Comparison of ENCODE assay signal across 20 cellular contexts in the genomic region with DNA sequence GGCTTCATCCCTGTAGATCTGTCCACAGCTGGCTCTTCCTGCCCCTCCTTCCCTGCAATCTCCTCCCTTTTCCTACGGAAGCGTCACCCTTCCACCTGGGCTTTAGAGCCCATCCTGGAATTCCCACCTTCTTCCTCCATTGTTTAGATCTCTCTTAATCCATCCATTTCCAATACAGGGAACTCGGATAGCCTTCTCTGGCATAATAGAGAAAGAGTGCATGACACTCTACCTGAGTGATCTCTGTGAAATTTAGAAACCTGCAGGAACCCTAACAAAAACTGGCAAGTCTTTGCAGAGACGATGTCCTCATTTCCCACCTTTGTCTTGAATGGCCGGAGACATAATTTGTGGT. TPM values are rescaled to one million over a fixed set of nuclear protein-coding genes. Genes with fewer than 3 reads are reported as not detected.
DNase-seq lines count a peak whose midpoint lies in the region; ATAC-seq, FAIRE-seq and TF ChIP-seq lines count a peak whose summit lies in the region.
"Had no signal": no experiment of that assay in that cellular context is flagged by ENCODE, and none has a peak within 500 bp of the region (broad histone marks: within the 10 kb centered on the region; RNA-seq: fewer than 3 reads in every experiment).

No MANE protein-coding gene starts in this region.

- no peak for TF ChIP-seq RAD21 in A549 (conservative IDR thresholded peaks at IDR 0.05 in 1 of 2, IDR thresholded peaks at IDR 0.05 in 1 of 2)

- WGBS in A549 (ENCODE audit: missing lambda C conversion rate), result 88% methylated on average over 5 of the region's 5 CpGs
- WGBS in esophagus squamous epithelium, 2 donors, result 80 to 93% methylated on average over 3 to 5 of the region's 5 CpGs
- 77 to 88% (median 85%) methylated on average over 5 of the region's 5 CpGs for WGBS in stomach, 5 donors

- no peak overlapping the region for H3K4me3 ChIP-seq in A549
- H3K4me3 ChIP-seq in esophagus squamous epithelium, result no peak overlapping the region
- no peak overlapping the region for H3K4me3 ChIP-seq in stomach
- H3K4me3 ChIP-seq: left lung, neural progenitor cell, SJCRH30 had no signal

- H3K27me3 ChIP-seq in esophagus squamous epithelium, result no peaks in the 10 kb centered on the region
- H3K27me3 ChIP-seq in stomach, result no peaks in the 10 kb centered on the region
- H3K27me3 ChIP-seq: left lung, neural progenitor cell, SJCRH30 had no signal

- POLR2A ChIA-PET in A549 (lab: Yijun Ruan, JAX), result no interaction called here

- H3K36me3 ChIP-seq in esophagus squamous epithelium, result peaks cover 0 to 46% (median 0%) of the 10 kb centered on the region in 3 donors
- H3K36me3 ChIP-seq in stomach, result peaks cover 0 to 3% (median 1%) of the 10 kb centered on the region in 4 donors
- H3K36me3 ChIP-seq: neural progenitor cell had no signal

- H3K4me1 ChIP-seq in A549, result peaks cover 53% of the 10 kb centered on the region
- H3K4me1 ChIP-seq in esophagus squamous epithelium, result peaks cover 14 to 67% (median 49%) of the 10 kb centered on the region in 3 donors
- H3K4me1 ChIP-seq in stomach, result peaks cover 37 to 71% (median 48%) of the 10 kb centered on the region in 4 donors

- intact Hi-C loops in esophagus squamous epithelium (cut with DNase I) (loop anchor here (10.0 kb wide), 1 partner anchor 125 kb away; the partner anchor contains the start of gene MGLL), stomach (cut with DNase I; ENCODE audit: low total_unique reads) (loop anchor here (10.0 kb wide), 1 partner anchor 125 kb away; the partner anchor contains the start of gene MGLL)

- CTCF ChIA-PET in A549 (lab: Yijun Ruan, JAX), result interaction anchor here (1.1 to 12.9 kb wide), 5 partner anchors 11 to 434 kb away, joined by 3 to 111 read pairs (median 5); no protein-coding TSS in a partner anchor

- H3K27ac ChIP-seq in A549 (peak overlapping the region; percentile 32 to 87; a peak in 3 of 6 replicates), VCaP (peak overlapping the region; percentile 98), esophagus squamous epithelium (peak overlapping the region in 3 of 4 donors; percentile 62 to 91 (median 86)), stomach (peak overlapping the region in 4 of 5 donors; percentile 21 to 91 (median 90))
- H3K27ac ChIP-seq: neural progenitor cell, SJCRH30 had no signal

- no peak for ATAC-seq in A549
- ATAC-seq: CD8-positive, alpha-beta T cell; stimulated activated naive CD8-positive, alpha-beta T cell treated with anti-CD3 and anti-CD28 coated beads, Interleukin-15, amount 100 ng/mL, for 72 hours had no signal

- TF ChIP-seq EP300 in A549 (IDR thresholded peaks at IDR 0.05) (no peak), stomach (IDR thresholded peaks at IDR 0.05) (no peak)

- no peak for FAIRE-seq in A549 (lab: Jason Lieb, UNC)
- FAIRE-seq: GM12891 had no signal

- TF ChIP-seq POLR2A in A549 (IDR thresholded peaks at IDR 0.05; ENCODE audit: low read length) (no peak), esophagus squamous epithelium (IDR thresholded peaks at IDR 0.05) (no peak), stomach (IDR thresholded peaks at IDR 0.05) (no peak)

- TF ChIP-seq CTCF in A549 (IDR thresholded peaks at IDR 0.05), result no peak
- no peak for TF ChIP-seq CTCF in VCaP (conservative IDR thresholded peaks at IDR 0.05)
- TF ChIP-seq CTCF in esophagus squamous epithelium (IDR thresholded peaks at IDR 0.05), result no peak
- TF ChIP-seq CTCF in stomach (IDR thresholded peaks at IDR 0.05), result no peak

- H3K9me3 ChIP-seq in A549 (peaks cover 3% of the 10 kb centered on the region; the same call in 1 of the 3 replicates), esophagus squamous epithelium (no peaks in the 10 kb centered on the region), stomach (no peaks in the 10 kb centered on the region)
- H3K9me3 ChIP-seq: left lung, SJCRH30 had no signal

- DNase-seq in A549 (ENCODE audit: low read depth in 1 of 2, low spot score in 1 of 2) (no peak), esophagus squamous epithelium (lab: John Stamatoyannopoulos, UW) (no peak), stomach (no peak), activated T-cell treated with anti-CD3 and anti-CD28 coated beads for 4 hours (no peak), GF-D8 (lab: John Stamatoyannopoulos, UW) (no peak), AG20443 (ENCODE audit: low spot score) (no peak)
- DNase-seq: activated gamma-delta T cell; CD8-positive, alpha-beta T cell; central memory CD4-positive, alpha-beta T cell; DMS53; effector CD8-positive, alpha-beta T cell; left lung; MM.1S; NCI-H187; SJCRH30; stimulated activated CD4-positive, alpha-beta T cell treated with anti-CD3 and anti-CD28 coated beads, Interleukin-4, amount 100 ng/mL, for 4 hours; stimulated activated naive CD8-positive, alpha-beta T cell treated with anti-CD3 and anti-CD28 coated beads, Interleukin-15, amount 100 ng/mL, for 72 hours had no signal

- peak overlapping the region; percentile 14; the same call in 1 of the 3 replicates for H3K4me2 ChIP-seq in A549
- H3K4me2 ChIP-seq: neural progenitor cell had no signal

TF ChIP-seq in A549, 52 proteins besides CTCF, POLR2A, EP300 and RAD21:
- TF ChIP-seq GATA3 (IDR thresholded peaks at IDR 0.05; ENCODE audit: borderline replicate concordance) (no peak), RARB (CRISPR knock-in tag; IDR thresholded peaks at IDR 0.05) (no peak), JUN (IDR thresholded peaks at IDR 0.05) (no peak), RCOR1 (IDR thresholded peaks at IDR 0.05; ENCODE audit: low read depth, low read length) (no peak), ZNF302 (CRISPR knock-in tag; IDR thresholded peaks at IDR 0.05) (no peak)

RNA-seq across cellular contexts. Expression of gene ABTB1, which starts 27.2 kb away (rescaled TPM):
- polyA plus RNA-seq in A549 (2011; rRNA removed) (9.7 and 10.7 TPM in 2 replicates), A549 (2017; fragmentation: RNase III; extraction: RNeasy Plus Mini Kit Qiagen cat#74134 plus additional on column Dnase treatment) (8.1 to 13.2 TPM (median 11.7 TPM) in 3 replicates), stomach (10 to 100 TPM; 25.7 to 36.3 (median 34.4) TPM)
- 15.1 and 18.9 TPM in 2 replicates for polyA plus RNA-seq in A549 (2012; cell fraction: cytosol; rRNA removed)
- polyA plus RNA-seq in A549 (2012; cell fraction: nucleus; rRNA removed), result 73.1 and 77.2 TPM in 2 replicates
- 20.7 and 25.8 TPM in 2 replicates for polyA minus RNA-seq in A549 (2011; rRNA and poly(A)+ RNA removed)
- total RNA-seq in esophagus squamous epithelium (10 to 100 TPM in 1 of 4 donors, 1 to 10 TPM in 3; 5.6 to 21.4 (median 6.3) TPM), stomach (100 to 1,000 TPM in 1 of 5 donors, 10 to 100 TPM in 4; 22.0 to 113 (median 56.6) TPM)
